ENCODE assay signal across 13 cellular contexts in genomic region chr2:226579519-226579918, GRCh38.
"Had no signal": no experiment of that assay in that cellular context is flagged by ENCODE, and none has a peak within 500 bp of the region (broad histone marks: within the 10 kb centered on the region; RNA-seq: fewer than 3 reads in every experiment).

No MANE protein-coding gene starts in this region.

- H3K9me3 Mint-ChIP-seq: activated CD4-positive, alpha-beta memory T cell treated with anti-CD3 and anti-CD28 coated beads, Interleukin-2, amount 10 ng/mL, durations not matched to agents 7 days and 5 days had no signal

- H3K4me1 ChIP-seq: neural progenitor cell, pancreas, uterus had no signal

- H3K9ac ChIP-seq: neural progenitor cell had no signal

- H3K27me3 ChIP-seq: hepatocyte, neural progenitor cell, pancreas, tibial artery, uterus had no signal

- H3K9me3 ChIP-seq: pancreas, tibial artery, uterus had no signal

- H3K27ac Mint-ChIP-seq: activated CD4-positive, alpha-beta memory T cell treated with anti-CD3 and anti-CD28 coated beads, Interleukin-2, amount 10 ng/mL, durations not matched to agents 7 days and 5 days; mesothelial cell of epicardium; neural progenitor cell had no signal

- H3K4me3 ChIP-seq: coronary artery, hepatocyte, neural progenitor cell, pancreas, tibial artery, uterus had no signal

- H3K79me2 ChIP-seq: hepatocyte had no signal

- H3K36me3 ChIP-seq: neural progenitor cell, pancreas, tibial artery, uterus had no signal

- DNase-seq: activated CD4-positive, alpha-beta memory T cell treated with anti-CD3 and anti-CD28 coated beads, Interleukin-2, amount 10 ng/mL, durations not matched to agents 7 days and 5 days; activated CD4-positive, alpha-beta T cell treated with anti-CD3 and anti-CD28 coated beads for 1 hour; activated naive CD4-positive, alpha-beta T cell; caudate nucleus; effector CD8-positive, alpha-beta T cell; pancreas; small intestine; tibial artery; uterus had no signal

- ATAC-seq: pancreas had no signal

- H3K27ac ChIP-seq: coronary artery, hepatocyte, neural progenitor cell, pancreas, tibial artery, uterus had no signal

- H3K4me3 Mint-ChIP-seq: activated CD4-positive, alpha-beta memory T cell treated with anti-CD3 and anti-CD28 coated beads, Interleukin-2, amount 10 ng/mL, durations not matched to agents 7 days and 5 days; mesothelial cell of epicardium; neural progenitor cell had no signal

- H2AFZ ChIP-seq: hepatocyte, neural progenitor cell had no signal

- H3K4me2 ChIP-seq: hepatocyte, neural progenitor cell had no signal

- H3K36me3 Mint-ChIP-seq: mesothelial cell of epicardium, neural progenitor cell had no signal

- FAIRE-seq: small intestine had no signal

- H3K4me1 Mint-ChIP-seq: neural progenitor cell had no signal
